Comparison of ENCODE assay signal across 1 cellular context in genomic region chr3:42653303-42653559, GRCh38.
TF ChIP-seq lines count a peak whose summit lies in the region.

No MANE protein-coding gene starts in this region.

TF ChIP-seq in H1, 55 proteins besides CTCF, POLR2A, EP300 and RAD21:
- TF ChIP-seq RNF2 (IDR thresholded peaks at IDR 0.05; ENCODE audit: borderline replicate concordance, low read depth, low read length, missing control alignments, poor library complexity, severe bottlenecking) (no peak), ASH2L (IDR thresholded peaks at IDR 0.05; ENCODE audit: low read length) (no peak), ATF3 (IDR thresholded peaks at IDR 0.05; ENCODE audit: insufficient read depth, low read depth, low read length) (no peak), SIRT6 (IDR thresholded peaks at IDR 0.05; ENCODE audit: low read length) (no peak), RFX5 (IDR thresholded peaks at IDR 0.05; ENCODE audit: borderline replicate concordance, low read depth, low read length) (no peak), SP1 (IDR thresholded peaks at IDR 0.05; ENCODE audit: low read depth, low read length) (no peak), RXRA (IDR thresholded peaks at IDR 0.05; ENCODE audit: insufficient read depth, low read depth, low read length) (no peak), ATF2 (IDR thresholded peaks at IDR 0.05; ENCODE audit: low read length) (no peak), TBP (IDR thresholded peaks at IDR 0.05; ENCODE audit: low read depth, low read length) (no peak), HDAC2 (IDR thresholded peaks at IDR 0.05; ENCODE audit: borderline replicate concordance in 1 of 2, low read depth in 2 of 2, low read length in 2 of 2) (no peak), SIX5 (IDR thresholded peaks at IDR 0.05; ENCODE audit: low read depth, low read length) (no peak), SP4 (IDR thresholded peaks at IDR 0.05; ENCODE audit: low read length) (no peak), TAF7 (optimal IDR thresholded peaks at IDR 0.05; ENCODE audit: borderline replicate concordance, low read depth, low read length) (no peak)
